Comparison of ENCODE assay signal across 15 cellular contexts in genomic region chr1:233514946-233515391, GRCh38.
DNase-seq lines count a peak whose midpoint lies in the region; ATAC-seq lines count a peak whose summit lies in the region.
"Had no signal": no experiment of that assay in that cellular context is flagged by ENCODE, and none has a peak within 500 bp of the region (broad histone marks: within the 10 kb centered on the region; RNA-seq: fewer than 3 reads in every experiment).

No MANE protein-coding gene starts in this region.

- H4K8ac ChIP-seq in neuronal stem cell (ENCODE audit: low read depth, low read length): no peak overlapping the region

- no peak overlapping the region for H3K4me2 ChIP-seq in neuronal stem cell (ENCODE audit: insufficient read depth, low read length, poor library complexity, severe bottlenecking)
- H3K4me2 ChIP-seq: BLaER1 had no signal

- H3K4me1 ChIP-seq in right cardiac atrium (ENCODE audit: control insufficient read depth, insufficient read depth, low read length) (no peaks in the 10 kb centered on the region), neuronal stem cell (ENCODE audit: control insufficient read depth in 2 of 2, insufficient read depth in 1 of 2, low read depth in 1 of 2, low read length in 2 of 2) (no peaks in the 10 kb centered on the region), aorta (ENCODE audit: control insufficient read depth in 1 of 2, insufficient read depth in 2 of 2, low read length in 2 of 2) (no peaks in the 10 kb centered on the region)
- H3K4me1 ChIP-seq: HAP-1 had no signal

- H3K18ac ChIP-seq in neuronal stem cell (ENCODE audit: low read length): peak overlapping the region; percentile 67

- ATAC-seq in right cardiac atrium: peak; percentile 21 to 33
- peak; percentile 28 for ATAC-seq in aorta (ENCODE audit: low FRiP score)
- no peak for ATAC-seq in GM21723 (IDR thresholded peaks at IDR 0.05; ENCODE audit: unreplicated experiment)

- H3K4me3 ChIP-seq in right cardiac atrium (ENCODE audit: low read length) (no peak overlapping the region), neuronal stem cell (ENCODE audit: low read length in 2 of 2) (no peak overlapping the region), aorta (ENCODE audit: low read length in 2 of 2) (no peak overlapping the region)
- H3K4me3 ChIP-seq: BLaER1, HAP-1 had no signal

- H3K79me1 ChIP-seq in neuronal stem cell (ENCODE audit: low read depth, low read length): no peaks in the 10 kb centered on the region

- peaks cover 35% of the 10 kb centered on the region for H3K9me3 Mint-ChIP-seq in dendritic cell treated with granulocyte-macrophage colony-stimulating factor and Interleukin-4, amounts not matched to agents 40 ng/mL and 50 ng/mL, for 4 days

- H3K4me1 Mint-ChIP-seq in dendritic cell treated with granulocyte-macrophage colony-stimulating factor and Interleukin-4, amounts not matched to agents 40 ng/mL and 50 ng/mL, for 4 days (ENCODE audit: low read depth): peaks cover 49% of the 10 kb centered on the region

- no peak overlapping the region for H4K91ac ChIP-seq in neuronal stem cell (ENCODE audit: low read depth, low read length, poor library complexity)

- peak overlapping the region; percentile 48 for H2BK5ac ChIP-seq in neuronal stem cell (ENCODE audit: low read length)

- peak overlapping the region; percentile 16 for H3K23ac ChIP-seq in neuronal stem cell (ENCODE audit: low read depth, low read length, poor library complexity)

- no peak overlapping the region for H3K4ac ChIP-seq in neuronal stem cell (ENCODE audit: low read length)

- peak overlapping the region; percentile 37 for H3K9ac ChIP-seq in neuronal stem cell (ENCODE audit: low read depth, low read length, poor library complexity)
- H3K9ac ChIP-seq: BLaER1 had no signal

- no peak overlapping the region for H2BK12ac ChIP-seq in neuronal stem cell (ENCODE audit: low read length)

- H3K36me3 ChIP-seq in neuronal stem cell (replicated peaks in 1 of 2; ENCODE audit: control insufficient read depth in 2 of 2, insufficient read depth in 2 of 2, low read length in 2 of 2) (no peaks in the 10 kb centered on the region), aorta (ENCODE audit: control insufficient read depth in 1 of 2, insufficient read depth in 2 of 2, low read length in 1 of 2) (no peaks in the 10 kb centered on the region)
- H3K36me3 ChIP-seq: BLaER1, HAP-1 had no signal

- H2BK15ac ChIP-seq in neuronal stem cell (ENCODE audit: low read length): no peak overlapping the region

- H3K27ac ChIP-seq in right cardiac atrium (ENCODE audit: low read length) (no peak overlapping the region), neuronal stem cell (replicated peaks; ENCODE audit: low read length) (no peak overlapping the region), aorta (ENCODE audit: low read depth in 1 of 2, low read length in 2 of 2) (no peak overlapping the region)
- H3K27ac ChIP-seq: BLaER1 had no signal

- no peak overlapping the region for H2BK120ac ChIP-seq in neuronal stem cell (ENCODE audit: low read depth, low read length)

- H3K9me3 ChIP-seq in right cardiac atrium (ENCODE audit: control insufficient read depth, low read length): no peaks in the 10 kb centered on the region
- peaks cover 0 to 2% of the 10 kb centered on the region in 2 donors for H3K9me3 ChIP-seq in neuronal stem cell (replicated peaks in 1 of 2; ENCODE audit: control insufficient read depth in 2 of 2, insufficient read depth in 1 of 2, low read depth in 1 of 2, low read length in 2 of 2)
- H3K9me3 ChIP-seq in aorta (ENCODE audit: control insufficient read depth, low read length): no peaks in the 10 kb centered on the region
- H3K9me3 ChIP-seq: HAP-1 had no signal

- no peak overlapping the region for H3K14ac ChIP-seq in neuronal stem cell (ENCODE audit: low read length)

- intact Hi-C loops in right cardiac atrium (cut with DNase I): no loop called here
- intact Hi-C loops in cardiac septum (cut with DNase I): no loop called here
- intact Hi-C loops in dendritic cell treated with granulocyte-macrophage colony-stimulating factor and Interleukin-4, amounts not matched to agents 40 ng/mL and 50 ng/mL, for 4 days (cut with micrococcal nuclease): loop anchor here (5.0 kb wide), 2 partner anchors 38 to 73 kb away; no protein-coding TSS in a partner anchor
- intact Hi-C loops in aorta (cut with DNase I): loop anchor here in 1 of 2 donors (10.0 kb wide), 1 partner anchor 280 kb away; no protein-coding TSS in a partner anchor

- peak overlapping the region; percentile 71 for H2AK5ac ChIP-seq in neuronal stem cell (ENCODE audit: low read depth, low read length)

- no peak overlapping the region for H2AFZ ChIP-seq in neuronal stem cell (ENCODE audit: low read length)

- no peaks in the 10 kb centered on the region for H3K36me3 Mint-ChIP-seq in dendritic cell treated with granulocyte-macrophage colony-stimulating factor and Interleukin-4, amounts not matched to agents 40 ng/mL and 50 ng/mL, for 4 days (ENCODE audit: low read depth)
- H3K36me3 Mint-ChIP-seq: CD14-positive monocyte; CD4-positive, alpha-beta memory T cell had no signal

- H3K27me3 ChIP-seq in right cardiac atrium (ENCODE audit: control insufficient read depth, insufficient read depth): no peaks in the 10 kb centered on the region
- no peaks in the 10 kb centered on the region for H3K27me3 ChIP-seq in neuronal stem cell (ENCODE audit: control insufficient read depth in 3 of 3, insufficient read depth in 3 of 3, low read depth in 1 of 3, low read length in 3 of 3)
- no peaks in the 10 kb centered on the region for H3K27me3 ChIP-seq in aorta (ENCODE audit: control insufficient read depth in 1 of 2, insufficient read depth in 2 of 2, low read length in 1 of 2)
- H3K27me3 ChIP-seq: BLaER1 had no signal

- no peak overlapping the region for H3K4me3 Mint-ChIP-seq in dendritic cell treated with granulocyte-macrophage colony-stimulating factor and Interleukin-4, amounts not matched to agents 40 ng/mL and 50 ng/mL, for 4 days
- H3K4me3 Mint-ChIP-seq: CD14-positive monocyte had no signal

- H3K27ac Mint-ChIP-seq in dendritic cell treated with granulocyte-macrophage colony-stimulating factor and Interleukin-4, amounts not matched to agents 40 ng/mL and 50 ng/mL, for 4 days: peak overlapping the region; percentile 62
- H3K27ac Mint-ChIP-seq: CD4-positive, alpha-beta memory T cell had no signal

- 88% methylated on average over 21 of the region's 21 CpGs for WGBS in right cardiac atrium
- WGBS in neuronal stem cell (ENCODE audit: extremely low coverage in 2 of 2, insufficient read length in 2 of 2, insufficient replicate concordance in 1 of 2), 2 donors: no CpG with 5 or more reads among the region's 21 CpGs
- 89 to 93% methylated on average over 15 to 21 of the region's 21 CpGs for WGBS in aorta, 2 donors

- peak in 1 of 3 donors; percentile 46 for DNase-seq in right cardiac atrium
- no peak for DNase-seq in cardiac septum (ENCODE audit: low spot score)
- DNase-seq in neuronal stem cell (ENCODE audit: low spot score): no peak
- peak in 1 of 2 donors; percentile 73 for DNase-seq in aorta
- DNase-seq in MV-4-11 (lab: John Stamatoyannopoulos, UW): no peak
- DNase-seq: 8988T; CD4-positive, alpha-beta memory T cell; DMS153; DMS79; GDM1 had no signal

- peaks cover 2% of the 10 kb centered on the region for H3K27me3 Mint-ChIP-seq in dendritic cell treated with granulocyte-macrophage colony-stimulating factor and Interleukin-4, amounts not matched to agents 40 ng/mL and 50 ng/mL, for 4 days
